23 cellular contexts compared by ENCODE assay signal in the genomic region with DNA sequence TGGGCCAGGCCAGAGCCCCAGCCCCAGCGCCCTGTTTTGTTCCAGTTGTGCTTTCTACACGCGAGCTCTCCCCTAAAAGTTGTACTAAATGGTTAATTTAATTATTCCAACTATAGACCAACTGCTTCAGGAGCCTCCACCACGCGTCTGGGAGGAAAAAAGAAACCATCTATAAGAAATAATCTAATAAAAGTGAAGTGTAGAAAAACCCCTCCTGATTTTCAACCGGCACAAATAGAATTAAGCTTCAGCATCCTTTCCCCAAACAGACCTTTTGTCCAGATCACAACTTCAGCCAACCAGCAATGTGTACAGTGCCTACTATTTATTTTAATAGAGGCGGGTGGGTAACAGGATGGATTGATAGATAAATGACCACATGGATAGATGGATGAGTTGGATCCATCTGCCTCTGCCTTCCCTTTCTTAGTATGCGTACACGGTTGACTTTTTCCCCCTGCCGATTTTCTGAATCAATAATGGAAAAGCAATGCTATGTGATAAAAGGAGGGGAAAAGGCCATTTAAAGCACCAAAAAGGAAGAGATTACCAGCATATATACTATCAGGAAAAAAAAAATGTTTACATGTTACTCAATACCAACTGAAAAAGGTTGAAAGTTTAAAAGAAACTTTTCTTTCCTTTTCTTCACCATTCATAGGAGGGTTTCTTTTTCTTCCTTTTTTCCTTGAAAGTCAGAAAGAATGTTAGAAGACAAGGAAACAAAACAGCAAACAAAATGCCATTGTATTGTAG. TPM values are rescaled to one million over a fixed set of nuclear protein-coding genes. Genes with fewer than 3 reads are reported as not detected.
"Had no signal": no experiment of that assay in that cellular context is flagged by ENCODE, and none has a peak within 500 bp of the region (broad histone marks: within the 10 kb centered on the region; RNA-seq: fewer than 3 reads in every experiment).

No MANE protein-coding gene starts in this region.

- H3K9me3 Mint-ChIP-seq: activated naive CD4-positive, alpha-beta T cell treated with anti-CD3 and anti-CD28 coated beads for 36 hours; activated T-helper 2 cell treated with anti-CD3 and anti-CD28 coated beads, Interferon-gamma antibody, Interleukin-2, Interleukin-4, amounts not matched to agents 10 μg/mL and 5 μg/mL and 100 μg/mL, durations not matched to agents 14 hours and 24 hours and 36 hours; effector memory CD8-positive, alpha-beta T cell; memory B cell had no signal

- DNase-seq: activated CD4-positive, alpha-beta T cell treated with anti-CD3 and anti-CD28 coated beads, Interleukin-2, amount 50 U/mL, for 48 hours; activated naive CD4-positive, alpha-beta T cell treated with anti-CD3 and anti-CD28 coated beads for 36 hours; dermis blood vessel endothelial cell; effector memory CD8-positive, alpha-beta T cell; heart left ventricle; left ventricle myocardium superior; mucosa of descending colon; naive thymus-derived CD4-positive, alpha-beta T cell; nucleus accumbens; posterior cingulate gyrus; stimulated activated CD4-positive, alpha-beta T cell treated with anti-CD3 and anti-CD28 coated beads, Interleukin-2, amount 100 ng/mL, for 48 hours; T1000; tibial artery had no signal

- H3K4me1 Mint-ChIP-seq: memory B cell; stimulated activated memory B cell treated with anti-CD40 and anti-IgM and Interleukin-4, amounts not matched to agents 10 μg/mL and 1 μg/mL and 100 μg/mL, for 72 hours had no signal

- H3K4me3 Mint-ChIP-seq: activated naive CD4-positive, alpha-beta T cell treated with anti-CD3 and anti-CD28 coated beads for 36 hours; effector memory CD8-positive, alpha-beta T cell; memory B cell; naive thymus-derived CD4-positive, alpha-beta T cell; stimulated activated memory B cell treated with anti-CD40 and anti-IgM and Interleukin-4, amounts not matched to agents 10 μg/mL and 1 μg/mL and 100 μg/mL, for 72 hours had no signal

- H3K27ac ChIP-seq: ascending aorta, heart left ventricle, tibial artery had no signal

- H3K9me3 ChIP-seq: ascending aorta, heart left ventricle, mucosa of descending colon, tibial artery had no signal

- H3K4me3 ChIP-seq: ascending aorta, heart left ventricle, mucosa of descending colon, tibial artery had no signal

- H3K27ac Mint-ChIP-seq: activated naive CD4-positive, alpha-beta T cell treated with anti-CD3 and anti-CD28 coated beads for 36 hours; activated T-helper 2 cell treated with anti-CD3 and anti-CD28 coated beads, Interferon-gamma antibody, Interleukin-2, Interleukin-4, amounts not matched to agents 10 μg/mL and 5 μg/mL and 100 μg/mL, durations not matched to agents 14 hours and 24 hours and 36 hours; effector memory CD8-positive, alpha-beta T cell; memory B cell; naive thymus-derived CD4-positive, alpha-beta T cell; stimulated activated memory B cell treated with anti-CD40 and anti-IgM and Interleukin-4, amounts not matched to agents 10 μg/mL and 1 μg/mL and 100 μg/mL, for 72 hours had no signal

- H3K36me3 ChIP-seq: ascending aorta, heart left ventricle, tibial artery had no signal

- H3K4me1 ChIP-seq: ascending aorta had no signal

- H3K36me3 Mint-ChIP-seq: memory B cell; stimulated activated memory B cell treated with anti-CD40 and anti-IgM and Interleukin-4, amounts not matched to agents 10 μg/mL and 1 μg/mL and 100 μg/mL, for 72 hours had no signal

RNA-seq across cellular contexts. Expression of a gene that starts 3.7 kb away (rescaled TPM):
- total RNA-seq: activated naive CD4-positive, alpha-beta T cell treated with anti-CD3 and anti-CD28 coated beads for 36 hours; activated T-helper 2 cell treated with anti-CD3 and anti-CD28 coated beads, Interferon-gamma antibody, Interleukin-2, Interleukin-4, amounts not matched to agents 10 μg/mL and 5 μg/mL and 100 μg/mL, durations not matched to agents 14 hours and 24 hours and 36 hours; ascending aorta; chondrocyte; dermis blood vessel endothelial cell; epithelial cell of proximal tubule; frontal cortex; heart left ventricle; kidney epithelial cell; left ventricle myocardium superior; naive thymus-derived CD4-positive, alpha-beta T cell; skeletal muscle tissue; subcutaneous adipose tissue had no signal
- polyA plus RNA-seq: heart left ventricle; naive thymus-derived CD4-positive, alpha-beta T cell had no signal
